ENCODE assay signal across 29 cellular contexts in genomic region chr2:4516362-4516761, GRCh38.
"Had no signal": no experiment of that assay in that cellular context is flagged by ENCODE, and none has a peak within 500 bp of the region (broad histone marks: within the 10 kb centered on the region; RNA-seq: fewer than 3 reads in every experiment).

No MANE protein-coding gene starts in this region.

- H3K36me3 Mint-ChIP-seq: activated CD4-positive, alpha-beta memory T cell treated with anti-CD3 and anti-CD28 coated beads for 36 hours; activated CD8-positive, alpha-beta memory T cell treated with anti-CD3 and anti-CD28 coated beads, Interleukin-2, amount 10 ng/mL, durations not matched to agents 7 days and 5 days; activated naive CD4-positive, alpha-beta T cell treated with anti-CD3 and anti-CD28 coated beads, Interleukin-2, amount 50 U/mL, for 24 hours; activated naive CD8-positive, alpha-beta T cell treated with anti-CD3 and anti-CD28 coated beads for 36 hours had no signal

- H3K27me3 ChIP-seq: adrenal gland, body of pancreas, colonic mucosa had no signal

- H3K27ac Mint-ChIP-seq: activated B cell treated with CpG ODN at 0.5 μM for 24 hours; activated CD4-positive, alpha-beta memory T cell treated with anti-CD3 and anti-CD28 coated beads for 36 hours; activated CD4-positive, alpha-beta T cell treated with anti-CD3 and anti-CD28 coated beads, Interleukin-2, amount 10 ng/mL, durations not matched to agents 24 days and 14 days; activated CD8-positive, alpha-beta memory T cell treated with anti-CD3 and anti-CD28 coated beads, Interleukin-2, amount 10 ng/mL, durations not matched to agents 7 days and 5 days; activated CD8-positive, alpha-beta T cell treated with anti-CD3 and anti-CD28 coated beads, Interleukin-2, amount 10 ng/mL, durations not matched to agents 7 days and 5 days; activated naive CD4-positive, alpha-beta T cell treated with anti-CD3 and anti-CD28 coated beads for 36 hours; activated naive CD4-positive, alpha-beta T cell treated with anti-CD3 and anti-CD28 coated beads, Interleukin-2, amount 50 U/mL, for 24 hours; activated naive CD8-positive, alpha-beta T cell treated with anti-CD3 and anti-CD28 coated beads for 36 hours; activated naive CD8-positive, alpha-beta T cell treated with anti-CD3 and anti-CD28 coated beads, Interleukin-2, amount 50 U/mL, for 24 hours; activated T-helper 1 cell treated with anti-CD3 and anti-CD28 coated beads, Interleukin-12 subunit alpha, Interleukin-12 subunit beta, Interleukin-2, Interleukin-4 antibody, amounts not matched to agents 30 ng/mL and 10 ng/mL and 1 ng/mL, durations not matched to agents 14 hours and 24 hours and 36 hours; activated T-helper 2 cell treated with anti-CD3 and anti-CD28 coated beads, Interferon-gamma antibody, Interleukin-2, Interleukin-4, amounts not matched to agents 10 μg/mL and 5 μg/mL and 100 μg/mL, durations not matched to agents 14 hours and 24 hours and 36 hours; T-helper 1 cell treated with Interleukin-12 subunit alpha and Interleukin-12 subunit beta and Interleukin-4 antibody, amounts not matched to agents 30 μg/mL and 1 μg/mL, for 36 hours had no signal

- DNase-seq: activated B cell treated with CpG ODN at 0.5 μM for 24 hours; activated CD4-positive, alpha-beta memory T cell treated with anti-CD3 and anti-CD28 coated beads for 36 hours; activated CD4-positive, alpha-beta T cell treated with anti-CD3 and anti-CD28 coated beads, Interleukin-2, amount 10 ng/mL, durations not matched to agents 24 days and 14 days; activated CD8-positive, alpha-beta memory T cell treated with anti-CD3 and anti-CD28 coated beads, Interleukin-2, amount 10 ng/mL, durations not matched to agents 7 days and 5 days; activated CD8-positive, alpha-beta memory T cell treated with anti-CD3 and anti-CD28 coated beads, Interleukin-2, amount 50 U/mL, for 4 hours; activated CD8-positive, alpha-beta T cell treated with anti-CD3 and anti-CD28 coated beads, Interleukin-2, amount 10 ng/mL, durations not matched to agents 7 days and 5 days; activated effector memory CD4-positive, alpha-beta T cell treated with anti-CD3 and anti-CD28 coated beads, Interleukin-2, amount 50 U/mL, for 16 hours; activated naive CD4-positive, alpha-beta T cell treated with anti-CD3 and anti-CD28 coated beads for 36 hours; activated naive CD8-positive, alpha-beta T cell treated with anti-CD3 and anti-CD28 coated beads for 36 hours; activated naive CD8-positive, alpha-beta T cell treated with anti-CD3 and anti-CD28 coated beads, Interleukin-2, amount 50 U/mL, for 24 hours; activated T-cell treated with anti-CD3 and anti-CD28 coated beads, Interleukin-2, amount 50 U/mL, for 1 hour; activated T-cell treated with anti-CD3 and anti-CD28 coated beads, Interleukin-2, amount 50 U/mL, for 48 hours; adrenal gland; amygdala; aorta; body of pancreas; caudate nucleus; colonic mucosa; effector CD8-positive, alpha-beta T cell; foreskin fibroblast; head of caudate nucleus; T1000; WERI-Rb-1 had no signal

- H3K27ac ChIP-seq: adrenal gland, body of pancreas, colonic mucosa, WERI-Rb-1 had no signal

- H3K9me3 Mint-ChIP-seq: activated naive CD4-positive, alpha-beta T cell treated with anti-CD3 and anti-CD28 coated beads, Interleukin-2, amount 50 U/mL, for 24 hours had no signal

- H3K4me3 Mint-ChIP-seq: activated B cell treated with CpG ODN at 0.5 μM for 24 hours; activated CD4-positive, alpha-beta memory T cell treated with anti-CD3 and anti-CD28 coated beads for 36 hours; activated CD4-positive, alpha-beta T cell treated with anti-CD3 and anti-CD28 coated beads, Interleukin-2, amount 10 ng/mL, durations not matched to agents 24 days and 14 days; activated CD8-positive, alpha-beta memory T cell treated with anti-CD3 and anti-CD28 coated beads, Interleukin-2, amount 10 ng/mL, durations not matched to agents 7 days and 5 days; activated CD8-positive, alpha-beta T cell treated with anti-CD3 and anti-CD28 coated beads, Interleukin-2, amount 10 ng/mL, durations not matched to agents 7 days and 5 days; activated naive CD4-positive, alpha-beta T cell treated with anti-CD3 and anti-CD28 coated beads for 36 hours; activated naive CD4-positive, alpha-beta T cell treated with anti-CD3 and anti-CD28 coated beads, Interleukin-2, amount 50 U/mL, for 24 hours; activated naive CD8-positive, alpha-beta T cell treated with anti-CD3 and anti-CD28 coated beads for 36 hours; activated naive CD8-positive, alpha-beta T cell treated with anti-CD3 and anti-CD28 coated beads, Interleukin-2, amount 50 U/mL, for 24 hours; activated T-helper 1 cell treated with anti-CD3 and anti-CD28 coated beads, Interleukin-12 subunit alpha, Interleukin-12 subunit beta, Interleukin-2, Interleukin-4 antibody, amounts not matched to agents 30 ng/mL and 10 ng/mL and 1 ng/mL, durations not matched to agents 14 hours and 24 hours and 36 hours; T-helper 1 cell treated with Interleukin-12 subunit alpha and Interleukin-12 subunit beta and Interleukin-4 antibody, amounts not matched to agents 30 μg/mL and 1 μg/mL, for 36 hours had no signal

- H3K4me1 Mint-ChIP-seq: activated B cell treated with CpG ODN at 0.5 μM for 24 hours; activated CD4-positive, alpha-beta T cell treated with anti-CD3 and anti-CD28 coated beads, Interleukin-2, amount 10 ng/mL, durations not matched to agents 24 days and 14 days; activated CD8-positive, alpha-beta memory T cell treated with anti-CD3 and anti-CD28 coated beads, Interleukin-2, amount 10 ng/mL, durations not matched to agents 7 days and 5 days; activated naive CD4-positive, alpha-beta T cell treated with anti-CD3 and anti-CD28 coated beads, Interleukin-2, amount 50 U/mL, for 24 hours; activated naive CD8-positive, alpha-beta T cell treated with anti-CD3 and anti-CD28 coated beads for 36 hours; activated naive CD8-positive, alpha-beta T cell treated with anti-CD3 and anti-CD28 coated beads, Interleukin-2, amount 50 U/mL, for 24 hours had no signal

- H3K27me3 Mint-ChIP-seq: activated B cell treated with CpG ODN at 0.5 μM for 24 hours; activated CD4-positive, alpha-beta memory T cell treated with anti-CD3 and anti-CD28 coated beads for 36 hours; activated CD4-positive, alpha-beta T cell treated with anti-CD3 and anti-CD28 coated beads, Interleukin-2, amount 10 ng/mL, durations not matched to agents 24 days and 14 days; activated CD8-positive, alpha-beta memory T cell treated with anti-CD3 and anti-CD28 coated beads, Interleukin-2, amount 10 ng/mL, durations not matched to agents 7 days and 5 days; activated naive CD4-positive, alpha-beta T cell treated with anti-CD3 and anti-CD28 coated beads, Interleukin-2, amount 50 U/mL, for 24 hours; activated naive CD8-positive, alpha-beta T cell treated with anti-CD3 and anti-CD28 coated beads for 36 hours; activated naive CD8-positive, alpha-beta T cell treated with anti-CD3 and anti-CD28 coated beads, Interleukin-2, amount 50 U/mL, for 24 hours had no signal

- H3K36me3 ChIP-seq: adrenal gland, colonic mucosa, WERI-Rb-1 had no signal

- H3K9me3 ChIP-seq: adrenal gland, body of pancreas, colonic mucosa had no signal

- ATAC-seq: activated CD4-positive, CD25-positive, alpha-beta regulatory T cell treated with anti-CD3 and anti-CD28 coated beads, Interleukin-2, amount 50 U/mL, for 24 hours; activated CD8-positive, alpha-beta memory T cell treated with anti-CD3 and anti-CD28 coated beads, Interleukin-2, amount 10 ng/mL, durations not matched to agents 7 days and 5 days; activated CD8-positive, alpha-beta T cell treated with anti-CD3 and anti-CD28 coated beads, Interleukin-2, amount 10 ng/mL, durations not matched to agents 7 days and 5 days; activated naive CD8-positive, alpha-beta T cell treated with anti-CD3 and anti-CD28 coated beads, Interleukin-2, amount 50 U/mL, for 24 hours; body of pancreas; esophagus mucosa had no signal

- H3K4me3 ChIP-seq: adrenal gland, body of pancreas, colonic mucosa had no signal
